ENCODE assay signal across 8 cellular contexts in the genomic region with DNA sequence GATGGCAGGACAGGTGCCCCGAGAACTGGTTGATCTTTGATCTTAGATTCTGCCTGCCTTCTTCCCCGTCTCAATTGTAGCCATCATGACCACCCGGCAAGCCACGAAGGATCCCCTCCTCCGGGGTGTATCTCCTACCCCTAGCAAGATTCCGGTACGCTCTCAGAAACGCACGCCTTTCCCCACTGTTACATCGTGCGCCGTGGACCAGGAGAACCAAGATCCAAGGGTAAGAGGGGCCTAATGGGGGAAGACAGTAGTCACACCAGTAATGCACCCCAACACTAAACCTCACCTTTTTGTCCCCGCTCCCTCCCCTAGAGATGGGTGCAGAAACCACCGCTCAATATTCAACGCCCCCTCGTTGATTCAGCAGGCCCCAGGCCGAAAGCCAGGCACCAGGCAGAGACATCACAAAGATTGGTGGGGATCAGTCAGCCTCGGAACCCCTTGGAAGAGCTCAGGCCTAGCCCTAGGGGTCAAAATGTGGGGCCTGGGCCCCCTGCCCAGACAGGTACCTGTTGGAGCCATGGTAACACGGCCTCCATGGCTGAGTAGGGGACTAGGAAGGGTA. TPM values are rescaled to one million over a fixed set of nuclear protein-coding genes. Genes with fewer than 3 reads are reported as not detected.
DNase-seq lines count a peak whose midpoint lies in the region; ATAC-seq, FAIRE-seq and TF ChIP-seq lines count a peak whose summit lies in the region.

No MANE protein-coding gene starts in this region.

- H3K9me3 ChIP-seq in OCI-LY3 (ENCODE audit: insufficient read depth, low read length): no peaks in the 10 kb centered on the region
- no peaks in the 10 kb centered on the region for H3K9me3 ChIP-seq in pancreas

- DNase-seq in Calu3: no peak
- DNase-seq in epithelial cell of proximal tubule (ENCODE audit: low read depth): no peak
- peak in 1 of 6 donors; percentile 21 for DNase-seq in pancreas
- DNase-seq in cerebellum (ENCODE audit: low spot score): no peak
- no peak for DNase-seq in NCI-H526 (lab: John Stamatoyannopoulos, UW)

- peak overlapping the region; percentile 92 for H3K9ac ChIP-seq in OCI-LY3 (ENCODE audit: low read length)

- H3K79me2 ChIP-seq in OCI-LY3 (ENCODE audit: low read length): peaks cover 11% of the 10 kb centered on the region

- TSS peak; percentile 77 for BruUV-seq in Calu3 (replicated peaks; lab: Mats Ljungman, UMichigan)

- H3K27me3 ChIP-seq in OCI-LY3 (ENCODE audit: low read depth, low read length) (no peaks in the 10 kb centered on the region), pancreas (no peaks in the 10 kb centered on the region)

- H3K4me1 ChIP-seq in OCI-LY3 (ENCODE audit: low read length) (peaks cover 11% of the 10 kb centered on the region), pancreas (no peaks in the 10 kb centered on the region)

- H4K20me1 ChIP-seq in OCI-LY3 (ENCODE audit: insufficient read depth, low read length): no peaks in the 10 kb centered on the region

- no peak for ATAC-seq in pancreas
- no peak for ATAC-seq in HG02588 (IDR thresholded peaks at IDR 0.05; ENCODE audit: unreplicated experiment)
- no peak for ATAC-seq in GM19397 (IDR thresholded peaks at IDR 0.05; ENCODE audit: unreplicated experiment)

- CTCF ChIA-PET in Calu3 (lab: Charles Lee): interaction anchor here (0.6 to 1.7 kb wide), 5 partner anchors 8 to 190 kb away, joined by 3 to 15 read pairs (median 6); no protein-coding TSS in a partner anchor

- FAIRE-seq in pancreas (lab: Jason Lieb, UNC): no peak

- H2AFZ ChIP-seq in OCI-LY3 (ENCODE audit: low read depth, low read length): peak overlapping the region; percentile 93; the same call in 1 of the 2 replicates

- peak overlapping the region; percentile 81 for H3K27ac Mint-ChIP-seq in Calu3 (ENCODE audit: unreplicated experiment)

- TF ChIP-seq CTCF in Calu3 (IDR thresholded peaks at IDR 0.05; ENCODE audit: unreplicated experiment) (no peak), OCI-LY3 (IDR thresholded peaks at IDR 0.05; ENCODE audit: low read depth, low read length) (no peak), epithelial cell of proximal tubule (conservative IDR thresholded peaks at IDR 0.05; ENCODE audit: low read depth, low read length) (no peak), pancreas (IDR thresholded peaks at IDR 0.05) (no peak)

- H3K4me3 ChIP-seq in OCI-LY3 (ENCODE audit: low read length) (peak overlapping the region; percentile 96), epithelial cell of proximal tubule (ENCODE audit: low read depth, low read length) (peak overlapping the region; percentile 87), pancreas (peak overlapping the region in 3 of 4 donors; percentile 3 to 65 (median 65))

- H3K27me3 Mint-ChIP-seq in Calu3 (ENCODE audit: unreplicated experiment): no peaks in the 10 kb centered on the region

- H3K36me3 ChIP-seq in OCI-LY3 (replicated peaks; ENCODE audit: low read depth, low read length) (peaks cover 22% of the 10 kb centered on the region), pancreas (no peaks in the 10 kb centered on the region)

- no peaks in the 10 kb centered on the region for H3K4me1 Mint-ChIP-seq in Calu3 (ENCODE audit: low read depth, unreplicated experiment)

- H3K36me3 Mint-ChIP-seq in Calu3 (ENCODE audit: insufficient read depth, unreplicated experiment): peaks cover 34% of the 10 kb centered on the region

- peak overlapping the region; percentile 97 for H3K4me3 Mint-ChIP-seq in Calu3 (ENCODE audit: low read depth, unreplicated experiment)

- intact Hi-C loops in Calu3 (cut with micrococcal nuclease; ENCODE audit: unreplicated experiment) (no loop called here), pancreas (cut with DNase I) (no loop called here)

- no peaks in the 10 kb centered on the region for H3K9me3 Mint-ChIP-seq in Calu3 (ENCODE audit: low read depth, unreplicated experiment)

- peak overlapping the region; percentile 74 for H3K4me2 ChIP-seq in OCI-LY3 (ENCODE audit: low read length)

- 9% methylated on average over 19 of the region's 19 CpGs for WGBS in pancreas, 2 donors

- H3K27ac ChIP-seq in OCI-LY3 (ENCODE audit: low read length): peak overlapping the region; percentile 54
- no peak overlapping the region for H3K27ac ChIP-seq in pancreas

RNA-seq across cellular contexts. Expression of a gene that starts 0.6 kb away (rescaled TPM):
- total RNA-seq in Calu3 (2022): 38.5 and 49.8 TPM in 2 replicates
- total RNA-seq in epithelial cell of proximal tubule: 31.7 and 45.4 TPM in 2 replicates
- total RNA-seq in pancreas: 1 to 10 TPM in 1 of 6 donors, under 1 TPM in 4, not detected in 1; 0.08 to 1.3 (median 0.41) TPM
- under 1 TPM; 0.46 to 0.52 TPM for polyA plus RNA-seq in pancreas
- total RNA-seq in cerebellum: 6.7 TPM

RNA-seq across cellular contexts. Expression of a gene that starts 13.4 kb away (rescaled TPM):
- not detected in 2 replicates for total RNA-seq in Calu3 (2022)
- not detected in 2 replicates for total RNA-seq in epithelial cell of proximal tubule
- total RNA-seq in pancreas: not detected
- polyA plus RNA-seq in pancreas: not detected
- total RNA-seq in cerebellum: 2.7 TPM

RNA-seq across cellular contexts. Expression of a gene that starts 23.1 kb away (rescaled TPM):
- 9.6 and 15.7 TPM in 2 replicates for total RNA-seq in Calu3 (2022)
- 0.40 and 1.0 TPM in 2 replicates for total RNA-seq in epithelial cell of proximal tubule
- total RNA-seq in pancreas: 10 to 100 TPM in 2 of 6 donors, 1 to 10 TPM in 4; 5.6 to 11.9 (median 8.3) TPM
- polyA plus RNA-seq in pancreas: 1 to 10 TPM; 4.0 to 7.6 TPM
- 1.4 TPM for total RNA-seq in cerebellum

RNA-seq across cellular contexts. Expression of a gene that starts 28.7 kb away (rescaled TPM):
- not detected in 2 replicates for total RNA-seq in Calu3 (2022)
- 1.1 TPM in 1 of 2 replicates, not detected in the other for total RNA-seq in epithelial cell of proximal tubule
- total RNA-seq in pancreas: 1 to 10 TPM in 3 of 6 donors, under 1 TPM in 3; 0.44 to 1.9 (median 0.96) TPM
- 10 to 100 TPM in 1 of 2 donors, 1 to 10 TPM in 1; 5.3 to 18.7 TPM for polyA plus RNA-seq in pancreas
- total RNA-seq in cerebellum: 3.1 TPM

RNA-seq across cellular contexts. Expression of a gene that starts 43.7 kb away (rescaled TPM):
- total RNA-seq in Calu3 (2022) (23.0 and 23.2 TPM in 2 replicates), epithelial cell of proximal tubule (14.9 and 29.9 TPM in 2 replicates), pancreas (10 to 100 TPM in 2 of 6 donors, 1 to 10 TPM in 4; 7.2 to 12.5 (median 8.6) TPM), cerebellum (59.9 TPM)
- 10 to 100 TPM; 10.1 to 10.6 TPM for polyA plus RNA-seq in pancreas
